Comparison of ENCODE assay signal across 10 cellular contexts in the genomic region with DNA sequence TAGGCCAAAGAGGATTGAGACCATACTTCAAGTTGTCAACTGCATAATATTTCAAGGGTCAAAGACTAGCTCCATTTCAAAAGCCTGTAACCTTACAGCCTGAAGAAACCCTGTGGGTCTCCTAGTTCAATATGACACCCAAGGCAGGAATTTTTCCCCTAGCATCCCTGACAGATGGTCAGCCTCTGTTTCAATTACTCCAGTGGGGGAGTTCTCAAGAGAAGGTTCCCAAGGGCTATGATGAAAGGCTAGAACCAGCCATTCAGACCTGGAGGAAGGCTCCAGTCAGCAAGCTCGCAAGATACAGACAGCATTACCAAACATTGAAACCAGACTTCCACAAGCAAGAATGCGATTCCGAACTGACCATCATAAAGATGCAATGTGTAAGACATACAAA. TPM values are rescaled to one million over a fixed set of nuclear protein-coding genes. Genes with fewer than 3 reads are reported as not detected.
A peak's percentile ranks its signal among the peaks of the same experiment; 100 is the strongest.
DNase-seq lines count a peak whose midpoint lies in the region; ATAC-seq and TF ChIP-seq lines count a peak whose summit lies in the region.
"Had no signal": no experiment of that assay in that cellular context is flagged by ENCODE, and none has a peak within 500 bp of the region (broad histone marks: within the 10 kb centered on the region; RNA-seq: fewer than 3 reads in every experiment).

No MANE protein-coding gene starts in this region.

- H3K36me3 Mint-ChIP-seq in activated CD4-positive, alpha-beta memory T cell treated with anti-CD3 and anti-CD28 coated beads, Interleukin-2, amount 10 ng/mL, durations not matched to agents 7 days and 5 days (ENCODE audit: low read depth), result peaks cover 2% of the 10 kb centered on the region
- H3K36me3 Mint-ChIP-seq in activated CD4-positive, alpha-beta memory T cell treated with anti-CD3 and anti-CD28 coated beads for 36 hours, result peaks cover 4% of the 10 kb centered on the region
- H3K36me3 Mint-ChIP-seq in T-helper 17 cell (ENCODE audit: low read depth), result no peaks in the 10 kb centered on the region

- H3K27ac ChIP-seq in psoas muscle, result no peak overlapping the region
- H3K27ac ChIP-seq: tibial artery had no signal

- H3K36me3 ChIP-seq in psoas muscle (ENCODE audit: insufficient read depth in 1 of 2, low read depth in 1 of 2), result no peaks in the 10 kb centered on the region
- H3K36me3 ChIP-seq: tibial artery had no signal

- H3K9me3 ChIP-seq in T-helper 17 cell (ENCODE audit: control insufficient read depth, low read length, poor library complexity, severe bottlenecking) (no peaks in the 10 kb centered on the region), psoas muscle (no peaks in the 10 kb centered on the region)

- ATAC-seq in T-helper 17 cell (no peak), psoas muscle (no peak)
- no peak for ATAC-seq in stimulated activated naive CD8-positive, alpha-beta T cell treated with anti-CD3 and anti-CD28 coated beads, Interleukin-15, Interleukin-2, amounts not matched to agents 100 U/mL and 50 U/mL, for 24 hours

- peaks cover 0 to 39% (median 0%) of the 10 kb centered on the region in 3 donors for H3K27me3 ChIP-seq in psoas muscle (ENCODE audit: insufficient read depth in 3 of 3, low read length in 2 of 3)

- POLR2A ChIA-PET in activated CD4-positive, alpha-beta memory T cell treated with anti-CD3 and anti-CD28 coated beads, Interleukin-2, amount 10 ng/mL, durations not matched to agents 7 days and 5 days (lab: Charles Lee), result interaction anchor here (2.2 kb wide), 1 partner anchor 16 kb away, joined by 9 read pairs; a partner anchor contains a TSS
- POLR2A ChIA-PET in activated CD4-positive, alpha-beta memory T cell treated with anti-CD3 and anti-CD28 coated beads for 36 hours (lab: Charles Lee), result interaction anchor here (2.2 kb wide), 1 partner anchor 16 kb away, joined by 10 read pairs; a partner anchor contains a TSS

- DNase-seq in activated CD4-positive, alpha-beta memory T cell treated with anti-CD3 and anti-CD28 coated beads, Interleukin-2, amount 10 ng/mL, durations not matched to agents 7 days and 5 days, result no peak
- DNase-seq in activated CD4-positive, alpha-beta memory T cell treated with anti-CD3 and anti-CD28 coated beads for 36 hours, result no peak
- DNase-seq in T-helper 17 cell (no peak), fibroblast of villous mesenchyme (ENCODE audit: low read depth) (peak; percentile 66), psoas muscle (no peak), epidermal melanocyte (ENCODE audit: insufficient read length, low spot score) (no peak), NCI-H226 (no peak)
- no peak for DNase-seq in stimulated activated naive CD8-positive, alpha-beta T cell treated with anti-CD3 and anti-CD28 coated beads, Interleukin-15, Interleukin-2, amounts not matched to agents 100 U/mL and 50 U/mL, for 24 hours
- DNase-seq: effector CD8-positive, alpha-beta T cell; tibial artery had no signal

- H3K4me1 Mint-ChIP-seq in activated CD4-positive, alpha-beta memory T cell treated with anti-CD3 and anti-CD28 coated beads, Interleukin-2, amount 10 ng/mL, durations not matched to agents 7 days and 5 days, result peaks cover 21% of the 10 kb centered on the region
- peaks cover 14% of the 10 kb centered on the region for H3K4me1 Mint-ChIP-seq in activated CD4-positive, alpha-beta memory T cell treated with anti-CD3 and anti-CD28 coated beads for 36 hours (ENCODE audit: low read depth)
- peaks cover 8% of the 10 kb centered on the region for H3K4me1 Mint-ChIP-seq in T-helper 17 cell

- no peaks in the 10 kb centered on the region for H3K9me3 Mint-ChIP-seq in activated CD4-positive, alpha-beta memory T cell treated with anti-CD3 and anti-CD28 coated beads, Interleukin-2, amount 10 ng/mL, durations not matched to agents 7 days and 5 days
- H3K9me3 Mint-ChIP-seq in activated CD4-positive, alpha-beta memory T cell treated with anti-CD3 and anti-CD28 coated beads for 36 hours, result peaks cover 5% of the 10 kb centered on the region

- CTCF ChIA-PET in activated CD4-positive, alpha-beta memory T cell treated with anti-CD3 and anti-CD28 coated beads, Interleukin-2, amount 10 ng/mL, durations not matched to agents 7 days and 5 days (lab: Charles Lee), result interaction anchor here (0.9 to 1.2 kb wide), 2 partner anchors 15 to 18 kb away, joined by 3 to 5 read pairs; a partner anchor contains a TSS
- CTCF ChIA-PET in activated CD4-positive, alpha-beta memory T cell treated with anti-CD3 and anti-CD28 coated beads for 36 hours (lab: Charles Lee), result interaction anchor here (1.9 kb wide), 1 partner anchor 9 kb away, joined by 6 read pairs; no protein-coding TSS in a partner anchor

- intact Hi-C loops in activated CD4-positive, alpha-beta memory T cell treated with anti-CD3 and anti-CD28 coated beads for 36 hours (cut with micrococcal nuclease), result no loop called here
- intact Hi-C loops in psoas muscle (cut with DNase I), result loop anchor here in 1 of 2 donors (1.0 kb wide), 1 partner anchor 103 kb away; no protein-coding TSS in a partner anchor

- TF ChIP-seq CTCF in fibroblast of villous mesenchyme (IDR thresholded peaks at IDR 0.05; ENCODE audit: insufficient read depth, low read depth, low read length) (no peak), psoas muscle (IDR thresholded peaks at IDR 0.05) (no peak)

- peak overlapping the region; percentile 39 for H3K4me3 Mint-ChIP-seq in activated CD4-positive, alpha-beta memory T cell treated with anti-CD3 and anti-CD28 coated beads, Interleukin-2, amount 10 ng/mL, durations not matched to agents 7 days and 5 days
- no peak overlapping the region for H3K4me3 Mint-ChIP-seq in activated CD4-positive, alpha-beta memory T cell treated with anti-CD3 and anti-CD28 coated beads for 36 hours
- peak overlapping the region; percentile 36 for H3K4me3 Mint-ChIP-seq in T-helper 17 cell

- H3K4me1 ChIP-seq in psoas muscle, result peaks cover 5% of the 10 kb centered on the region

- H3K27me3 Mint-ChIP-seq in activated CD4-positive, alpha-beta memory T cell treated with anti-CD3 and anti-CD28 coated beads, Interleukin-2, amount 10 ng/mL, durations not matched to agents 7 days and 5 days, result peaks cover 59% of the 10 kb centered on the region
- peaks cover 45% of the 10 kb centered on the region for H3K27me3 Mint-ChIP-seq in activated CD4-positive, alpha-beta memory T cell treated with anti-CD3 and anti-CD28 coated beads for 36 hours
- H3K27me3 Mint-ChIP-seq in T-helper 17 cell, result peaks cover 57% of the 10 kb centered on the region

- H3K4me3 ChIP-seq in fibroblast of villous mesenchyme (ENCODE audit: low read depth, low read length), result peak overlapping the region; percentile 77
- peak overlapping the region; percentile 69 for H3K4me3 ChIP-seq in psoas muscle

- no peak overlapping the region for H3K27ac Mint-ChIP-seq in activated CD4-positive, alpha-beta memory T cell treated with anti-CD3 and anti-CD28 coated beads, Interleukin-2, amount 10 ng/mL, durations not matched to agents 7 days and 5 days
- no peak overlapping the region for H3K27ac Mint-ChIP-seq in activated CD4-positive, alpha-beta memory T cell treated with anti-CD3 and anti-CD28 coated beads for 36 hours
- no peak overlapping the region for H3K27ac Mint-ChIP-seq in T-helper 17 cell

- 81 to 89% (median 86%) methylated on average over 3 of the region's 3 CpGs for WGBS in psoas muscle, 3 donors

RNA-seq across cellular contexts. Expression of a gene that starts 1.6 kb away (rescaled TPM):
- under 1 TPM in 1 of 2 experiments, not detected in 1; 0.08 TPM for total RNA-seq in activated CD4-positive, alpha-beta memory T cell treated with anti-CD3 and anti-CD28 coated beads, Interleukin-2, amount 10 ng/mL, durations not matched to agents 7 days and 5 days
- not detected for total RNA-seq in activated CD4-positive, alpha-beta memory T cell treated with anti-CD3 and anti-CD28 coated beads for 36 hours
- total RNA-seq in T-helper 17 cell (under 1 TPM in 1 of 2 donors, not detected in 1; 0.23 TPM), fibroblast of villous mesenchyme (0.86 and 2.3 TPM in 2 replicates), psoas muscle (1 to 10 TPM in 1 of 4 donors, under 1 TPM in 3; 0.26 to 1.3 (median 0.59) TPM)
- under 1 TPM; 0.24 to 0.94 (median 0.39) TPM for polyA plus RNA-seq in psoas muscle

RNA-seq across cellular contexts. Expression of a gene that starts 15.5 kb away (rescaled TPM):
- 10 to 100 TPM; 45.5 to 53.9 TPM for total RNA-seq in activated CD4-positive, alpha-beta memory T cell treated with anti-CD3 and anti-CD28 coated beads, Interleukin-2, amount 10 ng/mL, durations not matched to agents 7 days and 5 days
- total RNA-seq in activated CD4-positive, alpha-beta memory T cell treated with anti-CD3 and anti-CD28 coated beads for 36 hours, result 100 to 1,000 TPM; 103 to 108 TPM
- total RNA-seq in T-helper 17 cell (10 to 100 TPM; 19.8 to 28.2 TPM), fibroblast of villous mesenchyme (39.3 and 53.5 TPM in 2 replicates), psoas muscle (10 to 100 TPM; 24.9 to 35.3 (median 29.6) TPM)
- polyA plus RNA-seq in psoas muscle, result 10 to 100 TPM; 31.5 to 66.3 (median 45.2) TPM
